In genomic region chr16:67112591-67113399, GRCh38 we compare ENCODE assay signal across 15 cellular contexts. TPM values are rescaled to one million over a fixed set of nuclear protein-coding genes. Genes with fewer than 3 reads are reported as not detected.
DNase-seq lines count a peak whose midpoint lies in the region; ATAC-seq and TF ChIP-seq lines count a peak whose summit lies in the region.
"Had no signal": no experiment of that assay in that cellular context is flagged by ENCODE, and none has a peak within 500 bp of the region (broad histone marks: within the 10 kb centered on the region; RNA-seq: fewer than 3 reads in every experiment).

No MANE protein-coding gene starts in this region.

- peak overlapping the region; percentile 76 to 94 for H3K27ac ChIP-seq in liver (ENCODE audit: low read depth in 1 of 2, low read length in 2 of 2)
- H3K27ac ChIP-seq in suprapubic skin: peak overlapping the region; percentile 16
- no peak overlapping the region for H3K27ac ChIP-seq in naive thymus-derived CD4-positive, alpha-beta T cell (ENCODE audit: low read depth, low read length)
- H3K27ac ChIP-seq: body of pancreas, upper lobe of right lung had no signal

- H3K9ac ChIP-seq in liver (ENCODE audit: low read depth in 1 of 2, low read length in 2 of 2): peak overlapping the region; percentile 18 to 78

- POLR2A ChIA-PET in activated CD8-positive, alpha-beta T cell treated with anti-CD3 and anti-CD28 coated beads for 36 hours (lab: Charles Lee): interaction anchor here (0.6 to 0.7 kb wide), 2 partner anchors 21 to 70 kb away, joined by 3 read pairs; no protein-coding TSS in a partner anchor
- POLR2A ChIA-PET in activated CD8-positive, alpha-beta T cell treated with anti-CD3 and anti-CD28 coated beads, Interleukin-2, amount 10 ng/mL, durations not matched to agents 7 days and 5 days (lab: Charles Lee): interaction anchor here (0.6 to 1.0 kb wide), 3 partner anchors 17 to 154 kb away, joined by 3 to 8 read pairs (median 6); partner anchors contain the start of genes FBXL8 and TRADD
- POLR2A ChIA-PET in naive thymus-derived CD4-positive, alpha-beta T cell (lab: Charles Lee): interaction anchor here (0.5 to 0.6 kb wide), 2 partner anchors 93 to 375 kb away, joined by 3 read pairs; no protein-coding TSS in a partner anchor

- H3K4me1 ChIP-seq in liver (ENCODE audit: control insufficient read depth in 4 of 4, insufficient read depth in 4 of 4, low read length in 3 of 4) (peaks cover 3 to 64% (median 46%) of the 10 kb centered on the region in 4 donors), suprapubic skin (peaks cover 65% of the 10 kb centered on the region)
- H3K4me1 ChIP-seq in naive thymus-derived CD4-positive, alpha-beta T cell (ENCODE audit: control insufficient read depth in 2 of 2, insufficient read depth in 2 of 2, low read length in 2 of 2): peaks cover 9 to 11% of the 10 kb centered on the region in 2 donors

- TF ChIP-seq RAD21 in liver (IDR thresholded peaks at IDR 0.05): peak in 1 of 2 donors; percentile 27

- H3K9me3 Mint-ChIP-seq in activated CD8-positive, alpha-beta T cell treated with anti-CD3 and anti-CD28 coated beads for 36 hours: no peaks in the 10 kb centered on the region
- no peaks in the 10 kb centered on the region for H3K9me3 Mint-ChIP-seq in activated CD8-positive, alpha-beta T cell treated with anti-CD3 and anti-CD28 coated beads, Interleukin-2, amount 10 ng/mL, durations not matched to agents 7 days and 5 days (ENCODE audit: insufficient read depth)
- no peaks in the 10 kb centered on the region for H3K9me3 Mint-ChIP-seq in chondrocyte (ENCODE audit: low read depth)
- peaks cover 0 to 2% (median 0%) of the 10 kb centered on the region in 11 donors for H3K9me3 Mint-ChIP-seq in naive thymus-derived CD4-positive, alpha-beta T cell
- H3K9me3 Mint-ChIP-seq: activated naive CD4-positive, alpha-beta T cell treated with anti-CD3 and anti-CD28 coated beads, Interleukin-2, amount 50 U/mL, for 24 hours had no signal

- TF ChIP-seq EP300 in suprapubic skin (IDR thresholded peaks at IDR 0.05): no peak

- peaks cover 6% of the 10 kb centered on the region for H3K36me3 Mint-ChIP-seq in activated CD8-positive, alpha-beta T cell treated with anti-CD3 and anti-CD28 coated beads for 36 hours (ENCODE audit: low read depth)
- peaks cover 4% of the 10 kb centered on the region for H3K36me3 Mint-ChIP-seq in activated CD8-positive, alpha-beta T cell treated with anti-CD3 and anti-CD28 coated beads, Interleukin-2, amount 10 ng/mL, durations not matched to agents 7 days and 5 days (ENCODE audit: low read depth)
- peaks cover 2% of the 10 kb centered on the region for H3K36me3 Mint-ChIP-seq in chondrocyte (ENCODE audit: low read depth)
- H3K36me3 Mint-ChIP-seq in naive thymus-derived CD4-positive, alpha-beta T cell: peaks cover 0 to 4% (median 0%) of the 10 kb centered on the region in 5 donors
- H3K36me3 Mint-ChIP-seq: activated naive CD4-positive, alpha-beta T cell treated with anti-CD3 and anti-CD28 coated beads, Interleukin-2, amount 50 U/mL, for 24 hours had no signal

- no peak for TF ChIP-seq CTCF in activated CD8-positive, alpha-beta T cell treated with anti-CD3 and anti-CD28 coated beads for 36 hours (IDR thresholded peaks at IDR 0.05)
- TF ChIP-seq CTCF in chondrocyte (IDR thresholded peaks at IDR 0.05) (no peak), liver (IDR thresholded peaks at IDR 0.05; ENCODE audit: low read depth, low read length, missing input control) (no peak), suprapubic skin (IDR thresholded peaks at IDR 0.05) (no peak)

- no peak for ATAC-seq in activated CD8-positive, alpha-beta T cell treated with anti-CD3 and anti-CD28 coated beads for 36 hours
- ATAC-seq in activated CD8-positive, alpha-beta T cell treated with anti-CD3 and anti-CD28 coated beads, Interleukin-2, amount 10 ng/mL, durations not matched to agents 7 days and 5 days: no peak
- no peak for ATAC-seq in naive thymus-derived CD4-positive, alpha-beta T cell
- ATAC-seq: body of pancreas, upper lobe of right lung had no signal

- H3K27me3 ChIP-seq in liver (ENCODE audit: control insufficient read depth in 4 of 4, insufficient read depth in 4 of 4, low read length in 3 of 4): no peaks in the 10 kb centered on the region
- H3K27me3 ChIP-seq in suprapubic skin: no peaks in the 10 kb centered on the region
- no peaks in the 10 kb centered on the region for H3K27me3 ChIP-seq in naive thymus-derived CD4-positive, alpha-beta T cell (ENCODE audit: control insufficient read depth in 2 of 2, insufficient read depth in 2 of 2, low read length in 2 of 2)
- H3K27me3 ChIP-seq: body of pancreas, upper lobe of right lung had no signal

- intact Hi-C loops in activated CD8-positive, alpha-beta T cell treated with anti-CD3 and anti-CD28 coated beads for 36 hours (cut with micrococcal nuclease): loop anchor here (5.0 kb wide), 1 partner anchor 95 kb away; no protein-coding TSS in a partner anchor
- intact Hi-C loops in naive thymus-derived CD4-positive, alpha-beta T cell (cut with micrococcal nuclease): no loop called here

- H3K4me3 ChIP-seq in liver (ENCODE audit: low read depth in 1 of 3, low read length in 3 of 3) (peak overlapping the region; percentile 62 to 96 (median 80)), suprapubic skin (no peak overlapping the region)
- H3K4me3 ChIP-seq in naive thymus-derived CD4-positive, alpha-beta T cell (ENCODE audit: low read length): no peak overlapping the region
- H3K4me3 ChIP-seq: body of pancreas, upper lobe of right lung had no signal

- peak overlapping the region; percentile 10 for H3K27ac Mint-ChIP-seq in activated CD8-positive, alpha-beta T cell treated with anti-CD3 and anti-CD28 coated beads for 36 hours
- no peak overlapping the region for H3K27ac Mint-ChIP-seq in activated CD8-positive, alpha-beta T cell treated with anti-CD3 and anti-CD28 coated beads, Interleukin-2, amount 10 ng/mL, durations not matched to agents 7 days and 5 days
- H3K27ac Mint-ChIP-seq in chondrocyte (ENCODE audit: unreplicated experiment): peak overlapping the region; percentile 27
- H3K27ac Mint-ChIP-seq in naive thymus-derived CD4-positive, alpha-beta T cell: peak overlapping the region in 3 of 9 donors; percentile 32 to 53 (median 33)

- H3K9me3 ChIP-seq in liver (ENCODE audit: control insufficient read depth in 4 of 4, low read length in 3 of 4) (no peaks in the 10 kb centered on the region), suprapubic skin (no peaks in the 10 kb centered on the region)
- no peaks in the 10 kb centered on the region for H3K9me3 ChIP-seq in naive thymus-derived CD4-positive, alpha-beta T cell (ENCODE audit: control insufficient read depth in 2 of 3, low read length in 3 of 3)
- H3K9me3 ChIP-seq: body of pancreas, upper lobe of right lung had no signal

- CTCF ChIA-PET in activated CD8-positive, alpha-beta T cell treated with anti-CD3 and anti-CD28 coated beads for 36 hours (lab: Charles Lee): interaction anchor here (0.7 to 2.2 kb wide), 4 partner anchors 13 to 95 kb away, joined by 3 to 12 read pairs (median 4); no protein-coding TSS in a partner anchor
- CTCF ChIA-PET in activated CD8-positive, alpha-beta T cell treated with anti-CD3 and anti-CD28 coated beads, Interleukin-2, amount 10 ng/mL, durations not matched to agents 7 days and 5 days (lab: Charles Lee): interaction anchor here (1.1 to 2.0 kb wide), 7 partner anchors 9 to 152 kb away, joined by 3 to 9 read pairs (median 3); partner anchors contain the start of gene CES3
- CTCF ChIA-PET in naive thymus-derived CD4-positive, alpha-beta T cell (lab: Charles Lee): interaction anchor here (0.6 kb wide), 1 partner anchor 578 kb away, joined by 3 read pairs; no protein-coding TSS in a partner anchor

- no peak for DNase-seq in activated CD8-positive, alpha-beta T cell treated with anti-CD3 and anti-CD28 coated beads for 36 hours
- DNase-seq in activated CD8-positive, alpha-beta T cell treated with anti-CD3 and anti-CD28 coated beads, Interleukin-2, amount 10 ng/mL, durations not matched to agents 7 days and 5 days: no peak
- no peak for DNase-seq in chondrocyte (ENCODE audit: low spot score)
- DNase-seq in suprapubic skin (ENCODE audit: low spot score in 2 of 2): no peak
- DNase-seq in NCI-H345 (lab: John Stamatoyannopoulos, UW): no peak
- DNase-seq in naive thymus-derived CD4-positive, alpha-beta T cell: no peak
- DNase-seq in NCI-H1694 treated with DMSO at 0.1 percent for 48 hours (lab: John Stamatoyannopoulos, UW): no peak
- DNase-seq: body of pancreas; C1 segment of cervical spinal cord; NCI-H146; NCI-H226; stimulated activated naive CD4-positive, alpha-beta T cell treated with Interleukin-2 at 50 U/mL for 16 hours; upper lobe of right lung had no signal

- WGBS in liver: 32% methylated on average over 4 of the region's 4 CpGs
- WGBS in suprapubic skin: 60% methylated on average over 4 of the region's 4 CpGs

- no peak for TF ChIP-seq POLR2A in suprapubic skin (IDR thresholded peaks at IDR 0.05)

- H3K4me1 Mint-ChIP-seq in activated CD8-positive, alpha-beta T cell treated with anti-CD3 and anti-CD28 coated beads for 36 hours (ENCODE audit: low read depth): peaks cover 32% of the 10 kb centered on the region
- peaks cover 30% of the 10 kb centered on the region for H3K4me1 Mint-ChIP-seq in activated CD8-positive, alpha-beta T cell treated with anti-CD3 and anti-CD28 coated beads, Interleukin-2, amount 10 ng/mL, durations not matched to agents 7 days and 5 days (ENCODE audit: low read depth)
- peaks cover 41% of the 10 kb centered on the region for H3K4me1 Mint-ChIP-seq in chondrocyte (ENCODE audit: low read depth)
- H3K4me1 Mint-ChIP-seq in naive thymus-derived CD4-positive, alpha-beta T cell: peaks cover 35 to 65% (median 44%) of the 10 kb centered on the region in 7 donors

- no peak overlapping the region for H3K4me3 Mint-ChIP-seq in activated CD8-positive, alpha-beta T cell treated with anti-CD3 and anti-CD28 coated beads for 36 hours
- no peak overlapping the region for H3K4me3 Mint-ChIP-seq in activated CD8-positive, alpha-beta T cell treated with anti-CD3 and anti-CD28 coated beads, Interleukin-2, amount 10 ng/mL, durations not matched to agents 7 days and 5 days
- H3K4me3 Mint-ChIP-seq in chondrocyte (ENCODE audit: unreplicated experiment): no peak overlapping the region
- H3K4me3 Mint-ChIP-seq in naive thymus-derived CD4-positive, alpha-beta T cell: no peak overlapping the region

- H3K36me3 ChIP-seq in liver (ENCODE audit: control insufficient read depth in 4 of 4, insufficient read depth in 3 of 4, low read depth in 1 of 4, low read length in 3 of 4): no peaks in the 10 kb centered on the region
- H3K36me3 ChIP-seq in suprapubic skin: no peaks in the 10 kb centered on the region
- peaks cover 0 to 11% (median 0%) of the 10 kb centered on the region in 3 experiments for H3K36me3 ChIP-seq in naive thymus-derived CD4-positive, alpha-beta T cell (ENCODE audit: control insufficient read depth in 2 of 3, insufficient read depth in 3 of 3, low read length in 3 of 3)
- H3K36me3 ChIP-seq: upper lobe of right lung had no signal

- no peaks in the 10 kb centered on the region for H3K27me3 Mint-ChIP-seq in activated CD8-positive, alpha-beta T cell treated with anti-CD3 and anti-CD28 coated beads for 36 hours
- no peaks in the 10 kb centered on the region for H3K27me3 Mint-ChIP-seq in activated CD8-positive, alpha-beta T cell treated with anti-CD3 and anti-CD28 coated beads, Interleukin-2, amount 10 ng/mL, durations not matched to agents 7 days and 5 days (ENCODE audit: low read depth)
- H3K27me3 Mint-ChIP-seq in chondrocyte (ENCODE audit: low read depth): no peaks in the 10 kb centered on the region
- H3K27me3 Mint-ChIP-seq in naive thymus-derived CD4-positive, alpha-beta T cell: no peaks in the 10 kb centered on the region
- H3K27me3 Mint-ChIP-seq: activated naive CD4-positive, alpha-beta T cell treated with anti-CD3 and anti-CD28 coated beads, Interleukin-2, amount 50 U/mL, for 24 hours had no signal

RNA-seq across cellular contexts. Expression of gene PHAF1, which starts 3.1 kb away (rescaled TPM):
- 10 to 100 TPM; 11.3 to 14.0 TPM for total RNA-seq in activated CD8-positive, alpha-beta T cell treated with anti-CD3 and anti-CD28 coated beads for 36 hours
- 10 to 100 TPM; 16.5 TPM for total RNA-seq in activated CD8-positive, alpha-beta T cell treated with anti-CD3 and anti-CD28 coated beads, Interleukin-2, amount 10 ng/mL, durations not matched to agents 7 days and 5 days
- total RNA-seq in chondrocyte: 14.0 to 18.2 TPM (median 14.9 TPM) in 3 replicates
- total RNA-seq in liver: 10 to 100 TPM; 29.1 to 42.4 TPM
- polyA plus RNA-seq in liver: 10 to 100 TPM; 26.6 to 27.7 TPM
- total RNA-seq in suprapubic skin: 10 to 100 TPM; 44.0 to 60.9 (median 53.1) TPM
- 10 to 100 TPM; 17.8 to 29.6 (median 21.2) TPM for total RNA-seq in naive thymus-derived CD4-positive, alpha-beta T cell
- polyA plus RNA-seq in naive thymus-derived CD4-positive, alpha-beta T cell: 10 to 100 TPM in 1 of 2 donors, 1 to 10 TPM in 1; 8.9 to 21.4 TPM

RNA-seq across cellular contexts. Expression of gene B3GNT9, which starts 38.0 kb away (rescaled TPM):
- 1 to 10 TPM; 2.1 to 2.5 TPM for total RNA-seq in activated CD8-positive, alpha-beta T cell treated with anti-CD3 and anti-CD28 coated beads for 36 hours
- 1 to 10 TPM; 6.6 to 7.2 TPM for total RNA-seq in activated CD8-positive, alpha-beta T cell treated with anti-CD3 and anti-CD28 coated beads, Interleukin-2, amount 10 ng/mL, durations not matched to agents 7 days and 5 days
- total RNA-seq in chondrocyte: 39.9 to 64.4 TPM (median 41.4 TPM) in 3 replicates
- total RNA-seq in liver: 1 to 10 TPM; 1.2 to 2.3 TPM
- polyA plus RNA-seq in liver: 1 to 10 TPM in 1 of 2 donors, under 1 TPM in 1; 0.43 to 1.6 TPM
- total RNA-seq in suprapubic skin: 1 to 10 TPM; 7.5 to 9.7 (median 9.0) TPM
- 10 to 100 TPM in 1 of 5 experiments, 1 to 10 TPM in 4; 1.9 to 13.2 (median 2.7) TPM for total RNA-seq in naive thymus-derived CD4-positive, alpha-beta T cell
- 1 to 10 TPM in 1 of 2 donors, under 1 TPM in 1; 0.78 to 2.4 TPM for polyA plus RNA-seq in naive thymus-derived CD4-positive, alpha-beta T cell

RNA-seq across cellular contexts. Expression of gene TRADD, which starts 46.9 kb away (rescaled TPM):
- total RNA-seq in activated CD8-positive, alpha-beta T cell treated with anti-CD3 and anti-CD28 coated beads for 36 hours: 10 to 100 TPM; 28.4 to 31.2 TPM
- 10 to 100 TPM; 39.2 to 40.7 TPM for total RNA-seq in activated CD8-positive, alpha-beta T cell treated with anti-CD3 and anti-CD28 coated beads, Interleukin-2, amount 10 ng/mL, durations not matched to agents 7 days and 5 days
- total RNA-seq in chondrocyte (16.6 to 20.0 TPM (median 19.1 TPM) in 3 replicates), liver (10 to 100 TPM in 1 of 2 donors, 1 to 10 TPM in 1; 5.7 to 10.5 TPM), suprapubic skin (10 to 100 TPM; 25.9 to 34.4 (median 28.7) TPM)
- polyA plus RNA-seq in liver: 10 to 100 TPM in 1 of 2 donors, 1 to 10 TPM in 1; 9.7 to 10.8 TPM
- total RNA-seq in naive thymus-derived CD4-positive, alpha-beta T cell: 10 to 100 TPM; 47.0 to 92.8 (median 52.8) TPM
- 10 to 100 TPM; 69.8 to 71.1 TPM for polyA plus RNA-seq in naive thymus-derived CD4-positive, alpha-beta T cell

RNA-seq across cellular contexts. Expression of gene FBXL8, which starts 47.0 kb away (rescaled TPM):
- 10 to 100 TPM; 27.1 to 28.6 TPM for total RNA-seq in activated CD8-positive, alpha-beta T cell treated with anti-CD3 and anti-CD28 coated beads for 36 hours
- 10 to 100 TPM; 22.7 to 24.8 TPM for total RNA-seq in activated CD8-positive, alpha-beta T cell treated with anti-CD3 and anti-CD28 coated beads, Interleukin-2, amount 10 ng/mL, durations not matched to agents 7 days and 5 days
- total RNA-seq in chondrocyte: 14.6 to 17.5 TPM (median 16.0 TPM) in 3 replicates
- 1 to 10 TPM; 1.4 to 9.2 TPM for total RNA-seq in liver
- polyA plus RNA-seq in liver: 1 to 10 TPM; 6.1 to 6.2 TPM
- total RNA-seq in suprapubic skin: 100 to 1,000 TPM in 1 of 4 donors, 10 to 100 TPM in 3; 45.0 to 134 (median 58.8) TPM
- 10 to 100 TPM in 2 of 5 experiments, 1 to 10 TPM in 3; 8.7 to 84.7 (median 9.7) TPM for total RNA-seq in naive thymus-derived CD4-positive, alpha-beta T cell
- polyA plus RNA-seq in naive thymus-derived CD4-positive, alpha-beta T cell: 1 to 10 TPM; 5.2 to 7.8 TPM

RNA-seq across cellular contexts. Expression of gene HSF4, which starts 51.8 kb away (rescaled TPM):
- 10 to 100 TPM; 56.0 to 73.3 TPM for total RNA-seq in activated CD8-positive, alpha-beta T cell treated with anti-CD3 and anti-CD28 coated beads for 36 hours
- 10 to 100 TPM; 31.5 to 34.4 TPM for total RNA-seq in activated CD8-positive, alpha-beta T cell treated with anti-CD3 and anti-CD28 coated beads, Interleukin-2, amount 10 ng/mL, durations not matched to agents 7 days and 5 days
- total RNA-seq in chondrocyte (11.6 to 19.0 TPM (median 15.7 TPM) in 3 replicates), liver (1 to 10 TPM in 1 of 2 donors, under 1 TPM in 1; 0.42 to 5.1 TPM), suprapubic skin (100 to 1,000 TPM in 2 of 4 donors, 10 to 100 TPM in 2; 56.5 to 351 (median 102) TPM)
- polyA plus RNA-seq in liver: 1 to 10 TPM; 3.8 to 4.9 TPM
- 100 to 1,000 TPM in 1 of 5 experiments, 10 to 100 TPM in 2, 1 to 10 TPM in 2; 9.9 to 150 (median 15.5) TPM for total RNA-seq in naive thymus-derived CD4-positive, alpha-beta T cell
- polyA plus RNA-seq in naive thymus-derived CD4-positive, alpha-beta T cell: not detected

Comparison
In these comparisons a context has a peak if more than half of its experiments do, and no peak if none do; other contexts are left out.
1. H3K4me3 ChIP-seq: peak in liver (3 of 3); none in suprapubic skin (single experiment) and naive thymus-derived CD4-positive, alpha-beta T cell (single experiment).